Comparison of ENCODE assay signal across 8 cellular contexts in genomic region chr3:168061332-168061996, GRCh38. TPM values are rescaled to one million over a fixed set of nuclear protein-coding genes. Genes with fewer than 3 reads are reported as not detected.
DNase-seq lines count a peak whose midpoint lies in the region; ATAC-seq lines count a peak whose summit lies in the region.

No MANE protein-coding gene starts in this region.

- no peaks in the 10 kb centered on the region for H3K36me3 Mint-ChIP-seq in activated T-helper 17 cell treated with anti-CD3 and anti-CD28 coated beads, Interleukin-2, amount 50 U/mL, for 72 hours (ENCODE audit: low read depth)

- peaks cover 7% of the 10 kb centered on the region for H3K27me3 Mint-ChIP-seq in activated T-helper 17 cell treated with anti-CD3 and anti-CD28 coated beads, Interleukin-2, amount 50 U/mL, for 72 hours

- H3K4me1 Mint-ChIP-seq in activated T-helper 17 cell treated with anti-CD3 and anti-CD28 coated beads, Interleukin-2, amount 50 U/mL, for 72 hours: peaks cover 12% of the 10 kb centered on the region

- DNase-seq in Ammon's horn (ENCODE audit: low spot score): peak; percentile 27
- no peak for DNase-seq in NCI-H748 treated with DMSO at 0.1 percent for 48 hours (lab: John Stamatoyannopoulos, UW)
- DNase-seq in DMS153 (lab: John Stamatoyannopoulos, UW): no peak
- no peak for DNase-seq in middle frontal gyrus (ENCODE audit: extremely low spot score, low spot score)
- no peak for DNase-seq in germinal center (ENCODE audit: low spot score)

- peak; percentile 64 for ATAC-seq in GM19324 (IDR thresholded peaks at IDR 0.05; ENCODE audit: low FRiP score, unreplicated experiment)
- peak; percentile 80 for ATAC-seq in HG03064 (IDR thresholded peaks at IDR 0.05; ENCODE audit: low read depth, unreplicated experiment)
- ATAC-seq in activated T-helper 17 cell treated with anti-CD3 and anti-CD28 coated beads, Interleukin-2, amount 50 U/mL, for 72 hours (replicated peaks): peak; percentile 91

- peaks cover 4% of the 10 kb centered on the region for H3K9me3 Mint-ChIP-seq in activated T-helper 17 cell treated with anti-CD3 and anti-CD28 coated beads, Interleukin-2, amount 50 U/mL, for 72 hours

- no peak overlapping the region for H3K27ac Mint-ChIP-seq in activated T-helper 17 cell treated with anti-CD3 and anti-CD28 coated beads, Interleukin-2, amount 50 U/mL, for 72 hours

- peak overlapping the region; percentile 26 for H3K4me3 Mint-ChIP-seq in activated T-helper 17 cell treated with anti-CD3 and anti-CD28 coated beads, Interleukin-2, amount 50 U/mL, for 72 hours

RNA-seq across cellular contexts. Expression of gene GOLIM4, which starts 34.3 kb away (rescaled TPM):
- total RNA-seq in activated T-helper 17 cell treated with anti-CD3 and anti-CD28 coated beads, Interleukin-2, amount 50 U/mL, for 72 hours: 1 to 10 TPM; 3.5 to 6.3 TPM
